8 cellular contexts compared by ENCODE assay signal in genomic region chr9:121059998-121060636, GRCh38. TPM values are rescaled to one million over a fixed set of nuclear protein-coding genes. Genes with fewer than 3 reads are reported as not detected.
DNase-seq lines count a peak whose midpoint lies in the region; ATAC-seq and TF ChIP-seq lines count a peak whose summit lies in the region.

No MANE protein-coding gene starts in this region.

- H3K9me3 ChIP-seq in OCI-LY1 (ENCODE audit: low read length) = peaks cover 6% of the 10 kb centered on the region; the same call in 1 of the 2 replicates
- H3K9me3 ChIP-seq in liver (ENCODE audit: control insufficient read depth in 4 of 4, low read length in 3 of 4) = no peaks in the 10 kb centered on the region
- H3K9me3 ChIP-seq in aorta (ENCODE audit: control insufficient read depth, low read length) = no peaks in the 10 kb centered on the region

- DNase-seq in NCI-H2081 (lab: John Stamatoyannopoulos, UW) = peak; percentile 55 to 64
- DNase-seq in NCI-H2081 treated with DMSO at 0.1 percent for 48 hours (lab: John Stamatoyannopoulos, UW) = no peak
- DNase-seq in HT1080 (ENCODE audit: low read depth) = peak; percentile 45
- peak; percentile 76 for DNase-seq in cerebellar cortex (ENCODE audit: low spot score)
- no peak for DNase-seq in aorta

- H3K27me3 ChIP-seq in OCI-LY1 (ENCODE audit: insufficient read depth, low read length) (no peaks in the 10 kb centered on the region), liver (ENCODE audit: control insufficient read depth in 4 of 4, insufficient read depth in 4 of 4, low read length in 3 of 4) (no peaks in the 10 kb centered on the region), aorta (ENCODE audit: control insufficient read depth in 1 of 2, insufficient read depth in 2 of 2, low read length in 1 of 2) (no peaks in the 10 kb centered on the region)

- H3K4me1 ChIP-seq in OCI-LY1 (ENCODE audit: insufficient read depth, low read length, severe bottlenecking) (peaks cover 38% of the 10 kb centered on the region), liver (ENCODE audit: control insufficient read depth in 4 of 4, insufficient read depth in 4 of 4, low read length in 3 of 4) (peaks cover 0 to 10% (median 7%) of the 10 kb centered on the region in 4 donors), aorta (ENCODE audit: control insufficient read depth in 1 of 2, insufficient read depth in 2 of 2, low read length in 2 of 2) (no peaks in the 10 kb centered on the region)

- no peaks in the 10 kb centered on the region for H3F3A ChIP-seq in OCI-LY1 (ENCODE audit: insufficient read depth, low read length)

- no peaks in the 10 kb centered on the region for H3K36me3 ChIP-seq in OCI-LY1 (ENCODE audit: insufficient read depth, low read length)
- H3K36me3 ChIP-seq in liver (ENCODE audit: control insufficient read depth in 4 of 4, insufficient read depth in 3 of 4, low read depth in 1 of 4, low read length in 3 of 4) = no peaks in the 10 kb centered on the region
- H3K36me3 ChIP-seq in aorta (ENCODE audit: control insufficient read depth in 1 of 2, insufficient read depth in 2 of 2, low read length in 1 of 2) = no peaks in the 10 kb centered on the region

- no peaks in the 10 kb centered on the region for H4K20me1 ChIP-seq in OCI-LY1 (ENCODE audit: insufficient read depth, low read length)

- intact Hi-C loops in aorta (cut with DNase I) = loop anchor here (2.0 to 5.0 kb wide), 3 partner anchors 73 to 303 kb away; no protein-coding TSS in a partner anchor

- ATAC-seq in aorta (ENCODE audit: low FRiP score) (peak; percentile 72), GM19467 (IDR thresholded peaks at IDR 0.05; ENCODE audit: unreplicated experiment) (no peak)

- 19% methylated on average over 6 of the region's 6 CpGs for WGBS in liver
- 15 to 16% methylated on average over 6 of the region's 6 CpGs for WGBS in aorta, 2 donors

- H3K27ac ChIP-seq in OCI-LY1 (ENCODE audit: low read depth, low read length, poor library complexity, severe bottlenecking) (no peak overlapping the region), liver (ENCODE audit: low read depth in 1 of 2, low read length in 2 of 2) (no peak overlapping the region), aorta (ENCODE audit: low read depth in 1 of 2, low read length in 2 of 2) (no peak overlapping the region)

- H3K9ac ChIP-seq in OCI-LY1 (ENCODE audit: low read length) (no peak overlapping the region), liver (ENCODE audit: low read depth in 1 of 2, low read length in 2 of 2) (no peak overlapping the region)

- TF ChIP-seq CTCF in OCI-LY1 (IDR thresholded peaks at IDR 0.05; ENCODE audit: low read length) = peak; percentile 85
- peak; percentile 73 for TF ChIP-seq CTCF in liver (IDR thresholded peaks at IDR 0.05; ENCODE audit: low read depth, low read length, missing input control)

- peak overlapping the region; percentile 17; the same call in 1 of the 2 replicates for H3K4me2 ChIP-seq in OCI-LY1 (ENCODE audit: low read length)

- TF ChIP-seq RAD21 in liver (IDR thresholded peaks at IDR 0.05) = peak; percentile 86 to 91

- H3K79me2 ChIP-seq in OCI-LY1 (ENCODE audit: insufficient read depth, low read length) = no peaks in the 10 kb centered on the region

- no peak overlapping the region for H2AFZ ChIP-seq in OCI-LY1 (ENCODE audit: low read length)

- H3K4me3 ChIP-seq in OCI-LY1 (ENCODE audit: low read depth, low read length, poor library complexity, severe bottlenecking) (no peak overlapping the region), liver (ENCODE audit: low read depth in 1 of 3, low read length in 3 of 3) (no peak overlapping the region), aorta (ENCODE audit: low read length in 2 of 2) (no peak overlapping the region)

- no peaks in the 10 kb centered on the region for H3K9me2 ChIP-seq in OCI-LY1 (ENCODE audit: low read depth, low read length)

TF ChIP-seq in liver, 16 proteins besides CTCF, POLR2A, EP300 and RAD21:
- TF ChIP-seq ATF3 (IDR thresholded peaks at IDR 0.05) (no peak), FOXA2 (IDR thresholded peaks at IDR 0.05) (no peak), NR2F2 (IDR thresholded peaks at IDR 0.05) (no peak), GABPA (IDR thresholded peaks at IDR 0.05 in 1 of 2, conservative IDR thresholded peaks at IDR 0.05 in 1 of 2) (no peak), SP1 (IDR thresholded peaks at IDR 0.05) (no peak), MAX (IDR thresholded peaks at IDR 0.05) (no peak), RXRA (IDR thresholded peaks at IDR 0.05) (no peak), HNF4A (conservative IDR thresholded peaks at IDR 0.05) (no peak), FOXA1 (IDR thresholded peaks at IDR 0.05) (no peak), TAF1 (conservative IDR thresholded peaks at IDR 0.05) (no peak), HNF4G (IDR thresholded peaks at IDR 0.05) (no peak), YY1 (IDR thresholded peaks at IDR 0.05) (no peak)

RNA-seq across cellular contexts. Expression of gene C5, which starts 10.0 kb away (rescaled TPM):
- 0.17 and 1.1 TPM in 2 replicates for total RNA-seq in HT1080 (2014; rRNA removed; shearing (Covaris generic))
- 0.64 and 0.77 TPM in 2 replicates for polyA plus RNA-seq in HT1080 (2015; cell fraction: cytosol; rRNA removed)
- polyA plus RNA-seq in HT1080 (2015; cell fraction: nucleus; rRNA removed) = 0.96 and 1.1 TPM in 2 replicates
- total RNA-seq in liver = 100 to 1,000 TPM; 456 to 485 TPM
- 100 to 1,000 TPM; 127 to 266 TPM for polyA plus RNA-seq in liver
- total RNA-seq in aorta = 10 to 100 TPM in 1 of 2 donors, 1 to 10 TPM in 1; 5.7 to 11.4 TPM
- polyA plus RNA-seq in aorta = 10 to 100 TPM in 1 of 2 donors, 1 to 10 TPM in 1; 5.4 to 13.0 TPM

RNA-seq across cellular contexts. Expression of gene CNTRL, which starts 14.6 kb away (rescaled TPM):
- total RNA-seq in HT1080 (2014; rRNA removed; shearing (Covaris generic)) = 6.1 and 8.1 TPM in 2 replicates
- 5.8 and 8.1 TPM in 2 replicates for polyA plus RNA-seq in HT1080 (2015; cell fraction: cytosol; rRNA removed)
- polyA plus RNA-seq in HT1080 (2015; cell fraction: nucleus; rRNA removed) = 16.3 and 17.5 TPM in 2 replicates
- 1 to 10 TPM; 6.3 to 8.7 TPM for total RNA-seq in liver
- 1 to 10 TPM; 1.6 to 2.5 TPM for polyA plus RNA-seq in liver
- 10 to 100 TPM; 18.9 to 25.8 TPM for total RNA-seq in aorta
- 10 to 100 TPM in 1 of 2 donors, 1 to 10 TPM in 1; 9.0 to 10.5 TPM for polyA plus RNA-seq in aorta

Comparison
In these comparisons a context has a peak if more than half of its experiments do, and no peak if none do; other contexts are left out.
1. DNase-seq: peak in NCI-H2081 (2 of 2), HT1080 (single experiment) and cerebellar cortex (single experiment); none in NCI-H2081 treated with DMSO at 0.1 percent for 48 hours (single experiment) and aorta (0 of 2).
2. RNA of gene C5, which starts 10.0 kb away (total RNA-seq): 456 to 485 TPM in liver; 5.7 to 11.4 TPM in aorta and 0.17 to 1.1 TPM in HT1080; every median in the first group is over 10 times any median in the second.